Comparison of ENCODE assay signal across 39 cellular contexts in the genomic region with DNA sequence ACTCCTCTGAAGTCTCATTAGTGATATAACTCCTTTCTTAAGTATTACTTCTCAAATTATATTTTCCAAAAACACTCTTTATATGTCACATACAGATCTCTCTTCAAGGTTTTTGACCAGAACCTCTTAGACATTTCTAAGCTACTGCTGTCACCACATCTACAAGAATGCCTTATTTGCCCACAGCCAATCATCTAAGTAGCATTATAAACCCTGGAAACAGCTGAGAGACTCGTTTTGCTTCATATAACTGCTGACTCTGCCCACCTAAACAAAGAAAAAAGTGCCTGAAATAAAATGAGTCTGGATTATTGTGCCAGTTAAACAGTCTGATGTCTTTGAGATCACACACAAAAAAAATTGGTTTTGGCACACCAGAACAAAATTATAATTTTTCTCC.
"Had no signal": no experiment of that assay in that cellular context is flagged by ENCODE, and none has a peak within 500 bp of the region (broad histone marks: within the 10 kb centered on the region; RNA-seq: fewer than 3 reads in every experiment).

No MANE protein-coding gene starts in this region.

- H3K9me3 ChIP-seq: ascending aorta had no signal

- H3K4me3 ChIP-seq: ascending aorta, cardiac muscle cell had no signal

- H3K27me3 Mint-ChIP-seq: activated CD4-positive, alpha-beta T cell treated with anti-CD3 and anti-CD28 coated beads for 36 hours; activated naive CD8-positive, alpha-beta T cell; activated naive CD8-positive, alpha-beta T cell treated with anti-CD3 and anti-CD28 coated beads, Interleukin-2, amount 50 U/mL, for 24 hours; activated T-cell treated with anti-CD3 and anti-CD28 coated beads, Interleukin-2, amount 50 U/mL, for 24 hours; brain; central memory CD8-positive, alpha-beta T cell had no signal

- H3K4me3 Mint-ChIP-seq: activated CD4-positive, alpha-beta memory T cell treated with anti-CD3 and anti-CD28 coated beads, Interleukin-2, amount 10 ng/mL, durations not matched to agents 7 days and 5 days; activated CD4-positive, alpha-beta T cell treated with anti-CD3 and anti-CD28 coated beads for 36 hours; activated CD4-positive, alpha-beta T cell treated with anti-CD3 and anti-CD28 coated beads, Interleukin-2, amount 10 ng/mL, durations not matched to agents 7 days and 5 days; activated CD8-positive, alpha-beta memory T cell treated with anti-CD3 and anti-CD28 coated beads, Interleukin-2, amount 10 ng/mL, durations not matched to agents 7 days and 5 days; activated CD8-positive, alpha-beta T cell treated with anti-CD3 and anti-CD28 coated beads, Interleukin-2, amount 10 ng/mL, durations not matched to agents 7 days and 5 days; activated naive CD4-positive, alpha-beta T cell treated with anti-CD3 and anti-CD28 coated beads, Interleukin-2, amount 10 ng/mL, durations not matched to agents 7 days and 5 days; activated naive CD4-positive, alpha-beta T cell treated with anti-CD3 and anti-CD28 coated beads, Interleukin-2, amount 50 U/mL, for 24 hours; activated naive CD8-positive, alpha-beta T cell; activated naive CD8-positive, alpha-beta T cell treated with anti-CD3 and anti-CD28 coated beads, Interleukin-2, amount 10 ng/mL, durations not matched to agents 7 days and 5 days; activated naive CD8-positive, alpha-beta T cell treated with anti-CD3 and anti-CD28 coated beads, Interleukin-2, amount 50 U/mL, for 24 hours; activated T-cell treated with anti-CD3 and anti-CD28 coated beads, Interleukin-2, amount 50 U/mL, for 24 hours; brain; central memory CD8-positive, alpha-beta T cell; T-helper 1 cell treated with Interleukin-12 subunit alpha and Interleukin-12 subunit beta and Interleukin-4 antibody, amounts not matched to agents 30 μg/mL and 1 μg/mL, for 36 hours; T-helper 2 cell treated with Interferon-gamma antibody and Interleukin-4, amounts not matched to agents 5 μg/mL and 100 μg/mL, for 36 hours; WTC11 had no signal

- H3K27me3 ChIP-seq: ascending aorta, cardiac muscle cell had no signal

- FAIRE-seq: bronchial epithelial cell, TTC549 had no signal

- H3K36me3 Mint-ChIP-seq: activated CD8-positive, alpha-beta memory T cell treated with anti-CD3 and anti-CD28 coated beads, Interleukin-2, amount 10 ng/mL, durations not matched to agents 7 days and 5 days; activated naive CD4-positive, alpha-beta T cell treated with anti-CD3 and anti-CD28 coated beads, Interleukin-2, amount 10 ng/mL, durations not matched to agents 7 days and 5 days; activated naive CD4-positive, alpha-beta T cell treated with anti-CD3 and anti-CD28 coated beads, Interleukin-2, amount 50 U/mL, for 24 hours; activated naive CD8-positive, alpha-beta T cell; activated naive CD8-positive, alpha-beta T cell treated with anti-CD3 and anti-CD28 coated beads, Interleukin-2, amount 10 ng/mL, durations not matched to agents 7 days and 5 days; brain; WTC11 had no signal

- H3K4me1 ChIP-seq: ascending aorta had no signal

- H3K36me3 ChIP-seq: ascending aorta, cardiac muscle cell, WERI-Rb-1 had no signal

- H3K27ac Mint-ChIP-seq: activated CD4-positive, alpha-beta memory T cell treated with anti-CD3 and anti-CD28 coated beads, Interleukin-2, amount 10 ng/mL, durations not matched to agents 7 days and 5 days; activated CD4-positive, alpha-beta T cell treated with anti-CD3 and anti-CD28 coated beads for 36 hours; activated CD4-positive, alpha-beta T cell treated with anti-CD3 and anti-CD28 coated beads, Interleukin-2, amount 10 ng/mL, durations not matched to agents 7 days and 5 days; activated CD8-positive, alpha-beta memory T cell treated with anti-CD3 and anti-CD28 coated beads, Interleukin-2, amount 10 ng/mL, durations not matched to agents 7 days and 5 days; activated CD8-positive, alpha-beta T cell treated with anti-CD3 and anti-CD28 coated beads, Interleukin-2, amount 10 ng/mL, durations not matched to agents 7 days and 5 days; activated naive CD4-positive, alpha-beta T cell treated with anti-CD3 and anti-CD28 coated beads, Interleukin-2, amount 10 ng/mL, durations not matched to agents 7 days and 5 days; activated naive CD4-positive, alpha-beta T cell treated with anti-CD3 and anti-CD28 coated beads, Interleukin-2, amount 50 U/mL, for 24 hours; activated naive CD8-positive, alpha-beta T cell; activated naive CD8-positive, alpha-beta T cell treated with anti-CD3 and anti-CD28 coated beads, Interleukin-2, amount 10 ng/mL, durations not matched to agents 7 days and 5 days; activated naive CD8-positive, alpha-beta T cell treated with anti-CD3 and anti-CD28 coated beads, Interleukin-2, amount 50 U/mL, for 24 hours; activated T-cell treated with anti-CD3 and anti-CD28 coated beads, Interleukin-2, amount 50 U/mL, for 24 hours; activated T-helper 2 cell treated with anti-CD3 and anti-CD28 coated beads, Interferon-gamma antibody, Interleukin-2, Interleukin-4, amounts not matched to agents 10 μg/mL and 5 μg/mL and 100 μg/mL, durations not matched to agents 14 hours and 24 hours and 36 hours; T-helper 1 cell treated with Interleukin-12 subunit alpha and Interleukin-12 subunit beta and Interleukin-4 antibody, amounts not matched to agents 30 μg/mL and 1 μg/mL, for 36 hours; T-helper 2 cell treated with Interferon-gamma antibody and Interleukin-4, amounts not matched to agents 5 μg/mL and 100 μg/mL, for 36 hours; WTC11 had no signal

- H3K4me1 Mint-ChIP-seq: activated CD4-positive, alpha-beta memory T cell treated with anti-CD3 and anti-CD28 coated beads, Interleukin-2, amount 10 ng/mL, durations not matched to agents 7 days and 5 days; activated CD4-positive, alpha-beta T cell treated with anti-CD3 and anti-CD28 coated beads for 36 hours; activated CD4-positive, alpha-beta T cell treated with anti-CD3 and anti-CD28 coated beads, Interleukin-2, amount 10 ng/mL, durations not matched to agents 7 days and 5 days; activated CD8-positive, alpha-beta memory T cell treated with anti-CD3 and anti-CD28 coated beads, Interleukin-2, amount 10 ng/mL, durations not matched to agents 7 days and 5 days; activated naive CD4-positive, alpha-beta T cell treated with anti-CD3 and anti-CD28 coated beads, Interleukin-2, amount 10 ng/mL, durations not matched to agents 7 days and 5 days; activated naive CD4-positive, alpha-beta T cell treated with anti-CD3 and anti-CD28 coated beads, Interleukin-2, amount 50 U/mL, for 24 hours; activated naive CD8-positive, alpha-beta T cell treated with anti-CD3 and anti-CD28 coated beads, Interleukin-2, amount 10 ng/mL, durations not matched to agents 7 days and 5 days; activated naive CD8-positive, alpha-beta T cell treated with anti-CD3 and anti-CD28 coated beads, Interleukin-2, amount 50 U/mL, for 24 hours; central memory CD8-positive, alpha-beta T cell had no signal

- DNase-seq: activated CD4-positive, alpha-beta memory T cell treated with anti-CD3 and anti-CD28 coated beads, Interleukin-2, amount 10 ng/mL, durations not matched to agents 7 days and 5 days; activated CD4-positive, alpha-beta T cell treated with anti-CD3 and anti-CD28 coated beads for 1 hour; activated CD4-positive, alpha-beta T cell treated with anti-CD3 and anti-CD28 coated beads for 36 hours; activated CD4-positive, alpha-beta T cell treated with anti-CD3 and anti-CD28 coated beads for 48 hours; activated CD4-positive, alpha-beta T cell treated with anti-CD3 and anti-CD28 coated beads, Interleukin-2, amount 10 ng/mL, durations not matched to agents 7 days and 5 days; activated CD4-positive, alpha-beta T cell treated with anti-CD3 and anti-CD28 coated beads, Interleukin-2, amount 50 U/mL, for 48 hours; activated CD4-positive, CD25-positive, alpha-beta regulatory T cell; activated CD8-positive, alpha-beta memory T cell treated with anti-CD3 and anti-CD28 coated beads for 24 hours; activated CD8-positive, alpha-beta memory T cell treated with anti-CD3 and anti-CD28 coated beads, Interleukin-2, amount 10 ng/mL, durations not matched to agents 7 days and 5 days; activated CD8-positive, alpha-beta memory T cell treated with anti-CD3 and anti-CD28 coated beads, Interleukin-2, amount 50 U/mL, for 48 hours; activated CD8-positive, alpha-beta T cell treated with anti-CD3 and anti-CD28 coated beads, Interleukin-2, amount 10 ng/mL, durations not matched to agents 7 days and 5 days; activated effector memory CD4-positive, alpha-beta T cell treated with Interleukin-2 at 50 U/mL for 16 hours; activated gamma-delta T cell; activated naive CD4-positive, alpha-beta T cell treated with anti-CD3 and anti-CD28 coated beads, Interleukin-2, amount 10 ng/mL, durations not matched to agents 7 days and 5 days; activated naive CD4-positive, alpha-beta T cell treated with Interleukin-2 at 50 U/mL for 16 hours; activated naive CD8-positive, alpha-beta T cell treated with anti-CD3 and anti-CD28 coated beads, Interleukin-2, amount 10 ng/mL, durations not matched to agents 7 days and 5 days; activated naive CD8-positive, alpha-beta T cell treated with anti-CD3 and anti-CD28 coated beads, Interleukin-2, amount 50 U/mL, for 24 hours; activated T-cell treated with anti-CD3 and anti-CD28 coated beads, Interleukin-2, amount 50 U/mL, for 24 hours; activated T-cell treated with anti-CD3 and anti-CD28 coated beads, Interleukin-2, amount 50 U/mL, for 48 hours; amygdala; anterior cingulate cortex; caudate nucleus; cerebellar nuclear complex; T-helper 1 cell; T-helper 2 cell; T-helper 9 cell; WERI-Rb-1 had no signal

- H3K9me3 Mint-ChIP-seq: activated CD4-positive, alpha-beta memory T cell treated with anti-CD3 and anti-CD28 coated beads, Interleukin-2, amount 10 ng/mL, durations not matched to agents 7 days and 5 days; activated CD4-positive, alpha-beta T cell treated with anti-CD3 and anti-CD28 coated beads, Interleukin-2, amount 10 ng/mL, durations not matched to agents 7 days and 5 days; activated naive CD4-positive, alpha-beta T cell treated with anti-CD3 and anti-CD28 coated beads, Interleukin-2, amount 10 ng/mL, durations not matched to agents 7 days and 5 days; activated naive CD4-positive, alpha-beta T cell treated with anti-CD3 and anti-CD28 coated beads, Interleukin-2, amount 50 U/mL, for 24 hours; activated naive CD8-positive, alpha-beta T cell treated with anti-CD3 and anti-CD28 coated beads, Interleukin-2, amount 10 ng/mL, durations not matched to agents 7 days and 5 days; activated naive CD8-positive, alpha-beta T cell treated with anti-CD3 and anti-CD28 coated beads, Interleukin-2, amount 50 U/mL, for 24 hours; activated T-cell treated with anti-CD3 and anti-CD28 coated beads, Interleukin-2, amount 50 U/mL, for 24 hours; activated T-helper 2 cell treated with anti-CD3 and anti-CD28 coated beads, Interferon-gamma antibody, Interleukin-2, Interleukin-4, amounts not matched to agents 10 μg/mL and 5 μg/mL and 100 μg/mL, durations not matched to agents 14 hours and 24 hours and 36 hours; brain; central memory CD8-positive, alpha-beta T cell; T-helper 1 cell treated with Interleukin-12 subunit alpha and Interleukin-12 subunit beta and Interleukin-4 antibody, amounts not matched to agents 30 μg/mL and 1 μg/mL, for 36 hours; T-helper 2 cell treated with Interferon-gamma antibody and Interleukin-4, amounts not matched to agents 5 μg/mL and 100 μg/mL, for 36 hours; WTC11 had no signal

- H3K27ac ChIP-seq: ascending aorta, cardiac muscle cell, WERI-Rb-1 had no signal
